Comparison of ENCODE assay signal across 8 cellular contexts in the genomic region with DNA sequence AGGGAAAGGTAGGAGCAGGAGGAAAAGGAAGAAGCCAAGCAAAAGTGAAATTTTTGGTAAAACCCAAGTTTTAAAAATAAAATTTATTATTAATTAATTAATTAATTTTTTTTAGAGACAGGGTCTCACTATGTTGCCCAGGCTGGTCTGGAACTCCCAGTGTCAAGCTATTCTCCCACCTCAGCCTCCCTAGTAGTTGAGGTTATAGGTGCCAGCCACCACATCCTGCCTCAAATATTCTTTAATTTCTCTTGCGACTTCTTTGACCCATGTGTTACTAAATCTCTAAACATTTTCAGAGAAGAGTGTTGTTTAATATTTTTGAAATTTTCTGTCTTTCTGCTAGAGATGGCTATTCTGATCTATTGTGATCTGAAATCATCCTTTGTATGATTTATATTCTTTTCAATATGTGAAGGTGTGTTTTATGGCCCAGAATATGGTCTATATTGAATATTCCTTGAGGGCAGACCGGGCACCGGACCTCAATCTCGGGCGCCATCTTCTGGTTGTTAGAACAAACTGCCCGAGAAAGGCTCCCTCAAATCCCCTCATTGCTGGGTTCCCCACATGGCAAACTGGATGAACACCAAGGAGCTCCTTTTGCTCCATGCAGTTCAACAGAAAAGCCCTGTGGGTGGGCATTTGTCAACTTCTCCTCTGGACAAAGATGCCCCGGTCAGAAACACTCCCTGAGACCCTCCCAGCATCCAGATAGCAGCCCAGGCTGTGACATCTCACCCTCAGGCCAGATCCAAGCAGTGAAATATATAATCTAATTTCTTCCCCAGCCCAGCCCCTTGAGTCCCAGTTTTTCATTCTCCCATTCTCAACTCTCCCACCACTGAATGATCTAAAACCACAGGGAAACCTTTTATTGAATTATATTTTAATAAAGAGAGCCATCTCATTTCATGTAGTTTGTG.
DNase-seq lines count a peak whose midpoint lies in the region; ATAC-seq and TF ChIP-seq lines count a peak whose summit lies in the region.

No MANE protein-coding gene starts in this region.

- H3K4me1 Mint-ChIP-seq in T-helper 17 cell, result no peaks in the 10 kb centered on the region

- peak; percentile 70 for TF ChIP-seq CTCF in GM12874 (IDR thresholded peaks at IDR 0.05; ENCODE audit: insufficient read depth, low read depth, low read length)
- peak; percentile 87 for TF ChIP-seq CTCF in NB4 (IDR thresholded peaks at IDR 0.05; ENCODE audit: low read depth, low read length)

- no peak overlapping the region for H3K4me3 ChIP-seq in NB4 (ENCODE audit: low read depth, low read length)

- H3K9me3 ChIP-seq in T-helper 17 cell (ENCODE audit: control insufficient read depth, low read length, poor library complexity, severe bottlenecking), result no peaks in the 10 kb centered on the region

- H3K27me3 Mint-ChIP-seq in T-helper 17 cell, result peaks cover 51% of the 10 kb centered on the region

- H3K27ac Mint-ChIP-seq in T-helper 17 cell, result peak overlapping the region; percentile 54

- peak; percentile 72 for DNase-seq in AG08396 (ENCODE audit: low spot score)
- peak; percentile 73 for DNase-seq in NB4 (ENCODE audit: low read depth)
- DNase-seq in T-helper 17 cell, result no peak
- peak; percentile 35 for DNase-seq in cerebellum (ENCODE audit: low spot score)
- peak; percentile 75 for DNase-seq in medulla oblongata (ENCODE audit: extremely low spot score)
- DNase-seq in stromal cell of bone marrow (ENCODE audit: low read depth), result peak; percentile 22
- no peak for DNase-seq in cerebellar nuclear complex (lab: John Stamatoyannopoulos, UW)

- ATAC-seq in T-helper 17 cell, result no peak

- no peak for TF ChIP-seq POLR2A in NB4 (IDR thresholded peaks at IDR 0.05; ENCODE audit: extremely low read depth, insufficient read length)

- no peak overlapping the region for H3K4me3 Mint-ChIP-seq in T-helper 17 cell

- H3K36me3 Mint-ChIP-seq in T-helper 17 cell (ENCODE audit: low read depth), result no peaks in the 10 kb centered on the region

Comparison
In these comparisons a context has a peak if more than half of its experiments do, and no peak if none do; other contexts are left out.
1. DNase-seq: peak in AG08396 (single experiment), NB4 (single experiment), cerebellum (single experiment), medulla oblongata (single experiment) and stromal cell of bone marrow (single experiment); none in T-helper 17 cell (0 of 3) and cerebellar nuclear complex (0 of 2).